Comparison of ENCODE assay signal across 7 cellular contexts in the genomic region with DNA sequence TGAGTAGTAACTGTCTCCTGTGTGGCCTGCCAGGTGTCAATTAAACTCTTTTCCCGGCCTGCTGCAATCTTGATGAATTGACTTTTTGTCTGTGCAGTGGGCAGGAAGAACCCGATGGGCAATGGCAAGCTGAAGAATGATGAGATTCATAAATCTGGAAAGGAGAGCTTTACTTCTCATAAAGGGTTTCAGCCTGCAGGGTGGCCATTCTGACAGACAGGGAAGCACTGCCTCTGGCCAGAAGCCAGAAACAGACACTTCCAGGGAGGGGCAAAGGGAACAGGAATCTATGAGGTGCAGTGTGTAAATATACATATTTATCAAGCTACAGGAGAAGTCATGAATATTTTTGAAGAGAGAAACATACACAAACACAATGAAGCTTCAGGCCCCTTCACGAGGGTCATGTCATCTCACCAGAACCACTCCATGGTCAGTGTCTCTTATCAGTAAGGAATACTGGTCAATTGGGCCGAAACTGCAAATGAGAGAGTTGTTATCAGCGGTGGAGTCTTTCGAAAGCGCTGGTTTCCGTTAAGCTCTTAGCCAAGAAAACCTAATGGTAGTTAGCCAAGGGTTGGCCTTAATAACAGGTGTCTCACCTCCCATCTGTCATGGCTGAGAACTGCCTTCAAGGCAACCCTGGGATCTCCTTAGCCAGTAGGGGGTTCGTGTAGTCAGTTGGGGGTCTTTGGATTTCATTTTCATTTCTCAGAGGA. TPM values are rescaled to one million over a fixed set of nuclear protein-coding genes. Genes with fewer than 3 reads are reported as not detected.
A peak's percentile ranks its signal among the peaks of the same experiment; 100 is the strongest.
DNase-seq lines count a peak whose midpoint lies in the region; ATAC-seq and TF ChIP-seq lines count a peak whose summit lies in the region.

No MANE protein-coding gene starts in this region.

- H3K36me3 ChIP-seq in SU-DHL-6 (ENCODE audit: low read length) = no peaks in the 10 kb centered on the region

- no peaks in the 10 kb centered on the region for H3K9me3 ChIP-seq in SU-DHL-6 (ENCODE audit: insufficient read depth, low read length)

- no peaks in the 10 kb centered on the region for H3K27me3 Mint-ChIP-seq in progenitor cell of endocrine pancreas

- no peaks in the 10 kb centered on the region for H4K20me1 ChIP-seq in SU-DHL-6 (ENCODE audit: low read depth, low read length)

- ATAC-seq in GM19455 (IDR thresholded peaks at IDR 0.05; ENCODE audit: unreplicated experiment) (no peak), HG03039 (IDR thresholded peaks at IDR 0.05; ENCODE audit: unreplicated experiment) (no peak), HG03342 (IDR thresholded peaks at IDR 0.05; ENCODE audit: unreplicated experiment) (no peak)

- no peak for DNase-seq in HFF-Myc (ENCODE audit: extremely low read depth, low read depth)
- DNase-seq in fibroblast of pulmonary artery (ENCODE audit: low read depth) = peak; percentile 39
- DNase-seq in progenitor cell of endocrine pancreas (ENCODE audit: low spot score, unreplicated experiment) = no peak

- no peak for TF ChIP-seq CTCF in HFF-Myc (IDR thresholded peaks at IDR 0.05; ENCODE audit: low read depth, low read length, missing control alignments)
- TF ChIP-seq CTCF in SU-DHL-6 (IDR thresholded peaks at IDR 0.05; ENCODE audit: insufficient read depth, low read length, poor library complexity, severe bottlenecking) = no peak
- TF ChIP-seq CTCF in fibroblast of pulmonary artery (IDR thresholded peaks at IDR 0.05; ENCODE audit: low read length, missing control alignments) = no peak
- no peak for TF ChIP-seq CTCF in progenitor cell of endocrine pancreas (IDR thresholded peaks at IDR 0.05; ENCODE audit: unreplicated experiment)

- peaks cover 6% of the 10 kb centered on the region for H3K36me3 Mint-ChIP-seq in progenitor cell of endocrine pancreas (ENCODE audit: insufficient read depth)

- H3K27ac Mint-ChIP-seq in progenitor cell of endocrine pancreas = peak overlapping the region; percentile 96

- H3K4me3 Mint-ChIP-seq in progenitor cell of endocrine pancreas (ENCODE audit: low read depth) = peak overlapping the region; percentile 90

- peaks cover 9% of the 10 kb centered on the region; the same call in 1 of the 2 replicates for H3K79me2 ChIP-seq in SU-DHL-6 (ENCODE audit: insufficient read depth, low read length)

- peak overlapping the region; percentile 82 for H3K9ac ChIP-seq in SU-DHL-6 (ENCODE audit: low read length)

- peak overlapping the region; percentile 78 for H3K4me2 ChIP-seq in SU-DHL-6 (ENCODE audit: low read depth, low read length, poor library complexity, severe bottlenecking)

- H3K27me3 ChIP-seq in SU-DHL-6 (ENCODE audit: low read length) = no peaks in the 10 kb centered on the region

- peaks cover 5% of the 10 kb centered on the region for H3K9me3 Mint-ChIP-seq in progenitor cell of endocrine pancreas (ENCODE audit: low read depth)

- H3K4me3 ChIP-seq in HFF-Myc (replicated peaks; ENCODE audit: low read depth, low read length) (peak overlapping the region; percentile 77), SU-DHL-6 (ENCODE audit: insufficient read depth, low read length, poor library complexity, severe bottlenecking) (peak overlapping the region; percentile 98), fibroblast of pulmonary artery (replicated peaks; ENCODE audit: low read depth, low read length) (peak overlapping the region; percentile 79)

- H3F3A ChIP-seq in SU-DHL-6 (ENCODE audit: insufficient read depth) = no peaks in the 10 kb centered on the region

- peaks cover 23% of the 10 kb centered on the region for H3K4me1 Mint-ChIP-seq in progenitor cell of endocrine pancreas (ENCODE audit: low read depth)

- H3K9me2 ChIP-seq in SU-DHL-6 (replicated peaks; ENCODE audit: insufficient read depth, low read length) = no peaks in the 10 kb centered on the region

- no peak overlapping the region for H2AFZ ChIP-seq in SU-DHL-6 (ENCODE audit: low read depth, low read length, severe bottlenecking)

- H3K27ac ChIP-seq in SU-DHL-6 (ENCODE audit: low read depth, low read length) = peak overlapping the region; percentile 86

RNA-seq across cellular contexts. Expression of a gene that starts 1.3 kb away (rescaled TPM):
- 86.9 and 94.0 TPM in 2 replicates for total RNA-seq in progenitor cell of endocrine pancreas

RNA-seq across cellular contexts. Expression of a gene that starts 6.7 kb away (rescaled TPM):
- 109 and 117 TPM in 2 replicates for total RNA-seq in progenitor cell of endocrine pancreas

RNA-seq across cellular contexts. Expression of a gene that starts 38.8 kb away (rescaled TPM):
- 31.3 and 31.4 TPM in 2 replicates for total RNA-seq in progenitor cell of endocrine pancreas

RNA-seq across cellular contexts. Expression of a gene that starts 39.1 kb away (rescaled TPM):
- total RNA-seq in progenitor cell of endocrine pancreas = 76.7 and 86.4 TPM in 2 replicates
